Comparison of ENCODE assay signal across 8 cellular contexts in the genomic region with DNA sequence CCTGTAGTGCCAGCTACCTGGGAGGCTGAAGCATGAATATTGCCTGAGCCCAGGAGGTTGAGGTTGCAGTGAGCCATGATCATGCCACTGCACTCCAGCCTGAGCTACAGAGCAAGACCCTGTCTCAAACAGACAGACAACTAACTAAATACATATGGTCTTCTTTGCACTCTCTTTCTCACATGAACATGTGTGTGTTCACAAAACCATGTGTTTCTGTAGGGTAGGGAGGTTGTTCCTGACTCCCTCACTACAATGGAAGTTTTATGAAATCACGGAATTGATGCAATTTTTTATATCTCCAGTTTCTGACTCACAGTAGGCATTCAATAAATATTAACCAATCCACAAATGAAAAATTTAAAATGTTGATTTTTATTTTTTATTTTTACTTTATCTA.
"Had no signal": no experiment of that assay in that cellular context is flagged by ENCODE, and none has a peak within 500 bp of the region (broad histone marks: within the 10 kb centered on the region; RNA-seq: fewer than 3 reads in every experiment).

No MANE protein-coding gene starts in this region.

- H3K4me1 Mint-ChIP-seq: H9 had no signal

- DNase-seq: GM23248, H9, HCEC 1CT, IMR-90, KG1 had no signal

- FAIRE-seq: H1, H54, K562 had no signal

- H3K9me3 Mint-ChIP-seq: H9 had no signal

- ATAC-seq: K562 had no signal

- H3K4me3 Mint-ChIP-seq: H9 had no signal

- H3K27ac Mint-ChIP-seq: H9 had no signal
